ENCODE assay signal across 8 cellular contexts in genomic region chr10:45420453-45421192, GRCh38. TPM values are rescaled to one million over a fixed set of nuclear protein-coding genes. Genes with fewer than 3 reads are reported as not detected.
DNase-seq lines count a peak whose midpoint lies in the region; ATAC-seq lines count a peak whose summit lies in the region.

No MANE protein-coding gene starts in this region.

- ATAC-seq in GM19035 (IDR thresholded peaks at IDR 0.05; ENCODE audit: unreplicated experiment) (peak; percentile 47), HG03139 (IDR thresholded peaks at IDR 0.05; ENCODE audit: unreplicated experiment) (peak; percentile 56)

- peak; percentile 84 for DNase-seq in CD1c-positive myeloid dendritic cell (ENCODE audit: extremely low spot score)
- DNase-seq in NCI-H774 (lab: John Stamatoyannopoulos, UW) = peak; percentile 70
- peak; percentile 71 for DNase-seq in activated effector memory CD4-positive, alpha-beta T cell treated with Interleukin-2 at 50 U/mL for 16 hours
- DNase-seq in glomerular visceral epithelial cell (ENCODE audit: extremely low spot score) = peak; percentile 89
- no peak for DNase-seq in epidermal melanocyte (ENCODE audit: insufficient read length, low spot score)

- peaks cover 44% of the 10 kb centered on the region for H3K27me3 ChIP-seq in skeletal muscle satellite cell (ENCODE audit: control insufficient read depth, insufficient read depth, low read length)

- H3K9me3 ChIP-seq in skeletal muscle satellite cell (replicated peaks; ENCODE audit: low read length) = no peaks in the 10 kb centered on the region

- H3K4me1 ChIP-seq in skeletal muscle satellite cell (ENCODE audit: control insufficient read depth, insufficient read depth, low read length) = peaks cover 17% of the 10 kb centered on the region

- no peaks in the 10 kb centered on the region for H3K36me3 ChIP-seq in skeletal muscle satellite cell (ENCODE audit: insufficient read depth, low read length)

- peak overlapping the region; percentile 43 for H3K4me2 ChIP-seq in skeletal muscle satellite cell (ENCODE audit: low read length)

- H3K4me3 ChIP-seq in skeletal muscle satellite cell (ENCODE audit: low read length) = no peak overlapping the region

- no peak overlapping the region for H3K9ac ChIP-seq in skeletal muscle satellite cell (ENCODE audit: low read depth, low read length)

RNA-seq across cellular contexts. Expression of gene ALOX5, which starts 46.6 kb away (rescaled TPM):
- total RNA-seq in skeletal muscle satellite cell (2012; rRNA removed) = not detected in 2 replicates
